18 cellular contexts compared by ENCODE assay signal in genomic region chr16:74268372-74268782, GRCh38.
"Had no signal": no experiment of that assay in that cellular context is flagged by ENCODE, and none has a peak within 500 bp of the region (broad histone marks: within the 10 kb centered on the region; RNA-seq: fewer than 3 reads in every experiment).

No MANE protein-coding gene starts in this region.

- DNase-seq: activated CD4-positive, alpha-beta T cell treated with anti-CD3 and anti-CD28 coated beads for 1 hour; activated CD4-positive, alpha-beta T cell treated with anti-CD3 and anti-CD28 coated beads, Interleukin-2, amount 50 U/mL, for 4 hours; activated naive CD4-positive, alpha-beta T cell treated with Interleukin-2 at 50 U/mL for 16 hours; anterior cingulate cortex; head of caudate nucleus; left cardiac atrium; midbrain; retina; stimulated activated CD4-positive, alpha-beta T cell treated with anti-CD3 and anti-CD28 coated beads, Interleukin-2, amount 100 ng/mL, for 48 hours; stimulated activated naive B cell treated with anti-CD40 and anti-IgM and Interleukin-4, amounts not matched to agents 10 μg/mL and 1 μg/mL and 100 μg/mL, for 72 hours; T1000; thyroid gland had no signal

- H3K4me3 ChIP-seq: breast epithelium, lung, neural progenitor cell, thyroid gland had no signal

- H3K36me3 ChIP-seq: breast epithelium, neural progenitor cell, thyroid gland had no signal

- H3K9me3 ChIP-seq: breast epithelium, thyroid gland had no signal

- ATAC-seq: activated T-helper 17 cell treated with anti-CD3 and anti-CD28 coated beads, Interleukin-2, amount 50 U/mL, for 72 hours; left cardiac atrium; stimulated activated naive B cell treated with anti-CD40 and anti-IgM and Interleukin-4, amounts not matched to agents 10 μg/mL and 1 μg/mL and 100 μg/mL, for 72 hours had no signal

- H3K9me3 Mint-ChIP-seq: activated T-helper 17 cell treated with anti-CD3 and anti-CD28 coated beads, Interleukin-2, amount 50 U/mL, for 72 hours; dendritic cell treated with granulocyte-macrophage colony-stimulating factor and Interleukin-4, amounts not matched to agents 40 ng/mL and 50 ng/mL, for 4 days; neural progenitor cell; stimulated activated naive B cell treated with anti-CD40 and anti-IgM and Interleukin-4, amounts not matched to agents 10 μg/mL and 1 μg/mL and 100 μg/mL, for 72 hours had no signal

- H3K27ac Mint-ChIP-seq: activated T-helper 17 cell treated with anti-CD3 and anti-CD28 coated beads, Interleukin-2, amount 50 U/mL, for 72 hours; dendritic cell treated with granulocyte-macrophage colony-stimulating factor and Interleukin-4, amounts not matched to agents 40 ng/mL and 50 ng/mL, for 4 days; neural progenitor cell; stimulated activated naive B cell treated with anti-CD40 and anti-IgM and Interleukin-4, amounts not matched to agents 10 μg/mL and 1 μg/mL and 100 μg/mL, for 72 hours had no signal

- H3K4me1 Mint-ChIP-seq: activated T-helper 17 cell treated with anti-CD3 and anti-CD28 coated beads, Interleukin-2, amount 50 U/mL, for 72 hours; stimulated activated naive B cell treated with anti-CD40 and anti-IgM and Interleukin-4, amounts not matched to agents 10 μg/mL and 1 μg/mL and 100 μg/mL, for 72 hours had no signal

- H3K36me3 Mint-ChIP-seq: neural progenitor cell had no signal

- H3K27me3 ChIP-seq: breast epithelium, neural progenitor cell, thyroid gland had no signal

- H3K27ac ChIP-seq: breast epithelium, epithelial cell of prostate, neural progenitor cell, thyroid gland had no signal

- H3K4me3 Mint-ChIP-seq: activated T-helper 17 cell treated with anti-CD3 and anti-CD28 coated beads, Interleukin-2, amount 50 U/mL, for 72 hours; dendritic cell treated with granulocyte-macrophage colony-stimulating factor and Interleukin-4, amounts not matched to agents 40 ng/mL and 50 ng/mL, for 4 days; neural progenitor cell; stimulated activated naive B cell treated with anti-CD40 and anti-IgM and Interleukin-4, amounts not matched to agents 10 μg/mL and 1 μg/mL and 100 μg/mL, for 72 hours had no signal

- H3K4me1 ChIP-seq: breast epithelium had no signal
